8 cellular contexts compared by ENCODE assay signal in genomic region chr19:37334179-37335071, GRCh38. TPM values are rescaled to one million over a fixed set of nuclear protein-coding genes. Genes with fewer than 3 reads are reported as not detected.
DNase-seq lines count a peak whose midpoint lies in the region; ATAC-seq and TF ChIP-seq lines count a peak whose summit lies in the region.

No MANE protein-coding gene starts in this region.

- H3K9me3 Mint-ChIP-seq in T-helper 2 cell treated with Interferon-gamma antibody and Interleukin-4, amounts not matched to agents 5 μg/mL and 100 μg/mL, for 36 hours = peaks cover 37% of the 10 kb centered on the region

- H3K36me3 Mint-ChIP-seq in T-helper 2 cell treated with Interferon-gamma antibody and Interleukin-4, amounts not matched to agents 5 μg/mL and 100 μg/mL, for 36 hours (ENCODE audit: low read depth) = peaks cover 70% of the 10 kb centered on the region

- peak; percentile 95 for DNase-seq in AG20443 (ENCODE audit: low spot score)
- peak; percentile 70 for DNase-seq in LNCaP clone FGC (ENCODE audit: low read depth)
- peak; percentile 47 for DNase-seq in T-helper 2 cell treated with Interferon-gamma antibody and Interleukin-4, amounts not matched to agents 5 μg/mL and 100 μg/mL, for 36 hours (ENCODE audit: low spot score)
- peak; percentile 91 for DNase-seq in astrocyte of the spinal cord (ENCODE audit: low read depth, low spot score)
- DNase-seq in hepatocyte (ENCODE audit: low spot score) = peak; percentile 94
- DNase-seq in vagina (ENCODE audit: extremely low spot score in 2 of 2) = no peak

- H2AFZ ChIP-seq in hepatocyte = peak overlapping the region; percentile 79

- ATAC-seq in GM19397 (IDR thresholded peaks at IDR 0.05; ENCODE audit: unreplicated experiment) = peak; percentile 98

- WGBS in hepatocyte (ENCODE audit: low lambda C conversion rate, missing lambda C conversion rate) = 13% methylated on average over 50 of the region's 50 CpGs

- peak overlapping the region; percentile 87 for H3K4me2 ChIP-seq in hepatocyte

- H3K4me3 ChIP-seq in LNCaP clone FGC (ENCODE audit: low read depth, low read length) (peak overlapping the region; percentile 92), astrocyte of the spinal cord (ENCODE audit: low read depth, low read length) (peak overlapping the region; percentile 95), hepatocyte (peak overlapping the region; percentile 62), rectal smooth muscle tissue (ENCODE audit: low read length) (peak overlapping the region; percentile 98), vagina (peak overlapping the region; percentile 73 to 77)

- no peaks in the 10 kb centered on the region for H4K20me1 ChIP-seq in hepatocyte (ENCODE audit: insufficient read depth, poor library complexity, severe bottlenecking)

- intact Hi-C loops in vagina (cut with DNase I) = no loop called here

- H3K27ac ChIP-seq in hepatocyte (peak overlapping the region; percentile 93), rectal smooth muscle tissue (ENCODE audit: low read depth, low read length) (peak overlapping the region; percentile 91), vagina (peak overlapping the region; percentile 73)

- no peak for TF ChIP-seq CTCF in LNCaP clone FGC (IDR thresholded peaks at IDR 0.05; ENCODE audit: control insufficient read depth, extremely low read depth, insufficient read depth)
- TF ChIP-seq CTCF in astrocyte of the spinal cord (IDR thresholded peaks at IDR 0.05; ENCODE audit: low read depth, low read length) = no peak
- no peak for TF ChIP-seq CTCF in hepatocyte (IDR thresholded peaks at IDR 0.05; ENCODE audit: poor library complexity)
- no peak for TF ChIP-seq CTCF in vagina (IDR thresholded peaks at IDR 0.05)

- H3K9me3 ChIP-seq in hepatocyte (ENCODE audit: low read depth) (no peaks in the 10 kb centered on the region), vagina (no peaks in the 10 kb centered on the region)

- H3K4me1 ChIP-seq in hepatocyte (ENCODE audit: insufficient read depth) (peaks cover 9% of the 10 kb centered on the region), rectal smooth muscle tissue (ENCODE audit: control insufficient read depth, insufficient read depth, low read length) (peaks cover 4% of the 10 kb centered on the region), vagina (peaks cover 32% of the 10 kb centered on the region)

- in situ Hi-C loops in astrocyte of the spinal cord (cut with HindIII; ENCODE audit: low sequenced_read_pairs) = no loop called here

- H3K79me2 ChIP-seq in hepatocyte = peaks cover 39% of the 10 kb centered on the region

- H3K4me1 Mint-ChIP-seq in T-helper 2 cell treated with Interferon-gamma antibody and Interleukin-4, amounts not matched to agents 5 μg/mL and 100 μg/mL, for 36 hours (ENCODE audit: low read depth) = peaks cover 3% of the 10 kb centered on the region

- no peaks in the 10 kb centered on the region for H3K9me2 ChIP-seq in hepatocyte (replicated peaks; ENCODE audit: insufficient read depth)

- peak overlapping the region; percentile 84 for H3K4me3 Mint-ChIP-seq in T-helper 2 cell treated with Interferon-gamma antibody and Interleukin-4, amounts not matched to agents 5 μg/mL and 100 μg/mL, for 36 hours

- no peaks in the 10 kb centered on the region for H3K27me3 Mint-ChIP-seq in T-helper 2 cell treated with Interferon-gamma antibody and Interleukin-4, amounts not matched to agents 5 μg/mL and 100 μg/mL, for 36 hours (ENCODE audit: low read depth)

- no peak for TF ChIP-seq POLR2A in vagina (IDR thresholded peaks at IDR 0.05)

- peak overlapping the region; percentile 69 for H3K27ac Mint-ChIP-seq in T-helper 2 cell treated with Interferon-gamma antibody and Interleukin-4, amounts not matched to agents 5 μg/mL and 100 μg/mL, for 36 hours

- no peaks in the 10 kb centered on the region for H3K27me3 ChIP-seq in hepatocyte
- no peaks in the 10 kb centered on the region for H3K27me3 ChIP-seq in rectal smooth muscle tissue (ENCODE audit: control insufficient read depth, insufficient read depth, low read length)
- no peaks in the 10 kb centered on the region for H3K27me3 ChIP-seq in vagina

- peak overlapping the region; percentile 97 for H3K9ac ChIP-seq in rectal smooth muscle tissue (ENCODE audit: low read length)

- no peaks in the 10 kb centered on the region for H3K36me3 ChIP-seq in hepatocyte (replicated peaks; ENCODE audit: insufficient read depth, low read depth)
- H3K36me3 ChIP-seq in rectal smooth muscle tissue (ENCODE audit: control insufficient read depth, insufficient read depth, low read length) = peaks cover 4% of the 10 kb centered on the region
- H3K36me3 ChIP-seq in vagina = peaks cover 0 to 4% of the 10 kb centered on the region in 2 donors

RNA-seq across cellular contexts. Expression of gene ZNF527, which starts 36.5 kb away (rescaled TPM):
- total RNA-seq in hepatocyte (7.3 TPM in 2 replicates), vagina (18.2 TPM)
- 1.7 and 1.9 TPM in 2 replicates for polyA plus RNA-seq in hepatocyte

Comparison
In these comparisons a context has a peak if more than half of its experiments do, and no peak if none do; other contexts are left out.
1. DNase-seq: peak in AG20443 (single experiment), LNCaP clone FGC (single experiment), T-helper 2 cell treated with Interferon-gamma antibody and Interleukin-4, amounts not matched to agents 5 μg/mL and 100 μg/mL, for 36 hours (single experiment), astrocyte of the spinal cord (single experiment) and hepatocyte (single experiment); none in vagina (0 of 2).
2. Peak in every context shown above with its lines, with median percentiles within 50 percentile points of each other: H3K4me3 ChIP-seq and H3K27ac ChIP-seq.